12 cellular contexts compared by ENCODE assay signal in the genomic region with DNA sequence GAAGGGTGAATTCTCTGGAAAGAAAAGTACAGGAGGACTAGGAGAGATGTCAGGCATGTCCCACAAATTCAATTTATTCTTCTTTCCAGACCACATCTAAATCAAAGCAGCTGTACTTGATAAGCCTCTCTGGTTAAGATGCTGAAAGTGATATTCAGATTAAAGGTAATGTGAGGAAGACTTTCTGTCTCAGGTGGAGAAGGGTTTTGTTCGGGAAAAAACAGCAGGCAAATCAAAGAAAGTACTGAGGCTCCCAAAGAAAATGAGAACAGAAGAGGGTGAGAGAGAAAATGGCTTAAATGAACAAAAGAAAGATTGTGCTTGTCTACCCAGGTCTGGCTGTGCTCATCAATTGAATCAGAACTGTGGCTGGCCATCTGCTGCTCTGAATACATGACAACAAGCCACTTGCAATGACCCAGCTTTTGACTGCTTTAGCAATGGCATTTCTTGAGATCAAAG.
"Had no signal": no experiment of that assay in that cellular context is flagged by ENCODE, and none has a peak within 500 bp of the region (broad histone marks: within the 10 kb centered on the region; RNA-seq: fewer than 3 reads in every experiment).

No MANE protein-coding gene starts in this region.

- DNase-seq: activated CD4-positive, alpha-beta T cell treated with anti-CD3 and anti-CD28 coated beads, Interleukin-2, amount 50 U/mL, for 4 hours; activated CD4-positive, CD25-positive, alpha-beta regulatory T cell treated with anti-CD3 and anti-CD28 coated beads, Interleukin-2, amount 50 U/mL, for 72 hours; activated gamma-delta T cell treated with Interleukin-2 at 50 U/mL for 16 hours; activated naive CD8-positive, alpha-beta T cell treated with anti-CD3 and anti-CD28 coated beads for 36 hours; activated T-cell treated with anti-CD3 and anti-CD28 coated beads, Interleukin-2, amount 50 U/mL, for 48 hours; foreskin keratinocyte; heart left ventricle; kidney; right cardiac atrium; small intestine had no signal

- H3K27ac ChIP-seq: breast epithelium, foreskin keratinocyte, heart left ventricle had no signal

- H3K4me3 ChIP-seq: breast epithelium, heart left ventricle had no signal

- ATAC-seq: foreskin keratinocyte; heart left ventricle; right cardiac atrium; stimulated activated effector memory CD8-positive, alpha-beta T cell treated with anti-CD3 and anti-CD28 coated beads, Interleukin-12 subunit alpha, Interleukin-12 subunit beta, amount 100 ng/mL, for 72 hours had no signal

- H3K27me3 ChIP-seq: breast epithelium, foreskin keratinocyte, heart left ventricle had no signal

- H3K4me1 ChIP-seq: breast epithelium, foreskin keratinocyte, heart left ventricle had no signal

- H3K36me3 ChIP-seq: breast epithelium, heart left ventricle had no signal
